ENCODE assay signal across 1 cellular context in the genomic region with DNA sequence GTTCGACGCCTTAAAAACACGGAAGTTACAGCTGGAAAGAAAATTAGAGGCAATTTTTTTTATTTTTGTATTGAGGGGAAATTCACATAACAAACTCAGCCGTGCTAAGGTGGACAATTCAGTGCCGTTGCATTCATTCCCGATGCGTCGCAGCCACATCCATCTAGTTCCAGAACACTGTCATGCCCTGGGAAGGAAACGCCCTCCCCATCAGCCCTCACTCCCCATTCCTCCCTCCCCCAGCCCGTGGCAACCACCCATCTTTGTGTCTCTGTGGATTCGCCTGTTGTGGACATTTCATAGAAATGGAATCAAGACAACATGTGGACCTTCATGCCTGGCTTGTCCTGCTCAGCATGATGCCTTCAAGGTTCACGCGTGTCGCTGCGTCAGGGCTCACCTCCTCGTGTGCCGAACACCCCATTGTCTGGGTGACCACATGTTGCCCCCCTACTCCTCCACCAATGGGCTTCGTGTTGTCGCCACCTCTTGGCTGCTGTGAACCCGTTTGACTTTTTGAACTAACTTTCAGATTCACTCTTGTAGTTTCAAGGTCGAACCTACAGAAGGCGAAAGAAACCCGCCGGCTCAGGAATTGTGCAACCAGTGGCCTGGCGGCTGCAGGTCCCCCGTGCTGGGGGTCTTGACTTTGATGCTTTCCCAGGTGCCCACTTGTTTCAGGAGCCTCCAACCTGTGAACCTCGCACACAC.
TF ChIP-seq lines count a peak whose summit lies in the region.

No MANE protein-coding gene starts in this region.

TF ChIP-seq in GM23338, 12 proteins besides CTCF, POLR2A, EP300 and RAD21 (continued from another document):
- no peak for TF ChIP-seq ZNF331 (CRISPR knock-in tag; IDR thresholded peaks at IDR 0.05; ENCODE audit: low read depth)
- no peak for TF ChIP-seq EZH2phosphoT487 (IDR thresholded peaks at IDR 0.05; ENCODE audit: unreplicated experiment)
- TF ChIP-seq, protein P1, sequence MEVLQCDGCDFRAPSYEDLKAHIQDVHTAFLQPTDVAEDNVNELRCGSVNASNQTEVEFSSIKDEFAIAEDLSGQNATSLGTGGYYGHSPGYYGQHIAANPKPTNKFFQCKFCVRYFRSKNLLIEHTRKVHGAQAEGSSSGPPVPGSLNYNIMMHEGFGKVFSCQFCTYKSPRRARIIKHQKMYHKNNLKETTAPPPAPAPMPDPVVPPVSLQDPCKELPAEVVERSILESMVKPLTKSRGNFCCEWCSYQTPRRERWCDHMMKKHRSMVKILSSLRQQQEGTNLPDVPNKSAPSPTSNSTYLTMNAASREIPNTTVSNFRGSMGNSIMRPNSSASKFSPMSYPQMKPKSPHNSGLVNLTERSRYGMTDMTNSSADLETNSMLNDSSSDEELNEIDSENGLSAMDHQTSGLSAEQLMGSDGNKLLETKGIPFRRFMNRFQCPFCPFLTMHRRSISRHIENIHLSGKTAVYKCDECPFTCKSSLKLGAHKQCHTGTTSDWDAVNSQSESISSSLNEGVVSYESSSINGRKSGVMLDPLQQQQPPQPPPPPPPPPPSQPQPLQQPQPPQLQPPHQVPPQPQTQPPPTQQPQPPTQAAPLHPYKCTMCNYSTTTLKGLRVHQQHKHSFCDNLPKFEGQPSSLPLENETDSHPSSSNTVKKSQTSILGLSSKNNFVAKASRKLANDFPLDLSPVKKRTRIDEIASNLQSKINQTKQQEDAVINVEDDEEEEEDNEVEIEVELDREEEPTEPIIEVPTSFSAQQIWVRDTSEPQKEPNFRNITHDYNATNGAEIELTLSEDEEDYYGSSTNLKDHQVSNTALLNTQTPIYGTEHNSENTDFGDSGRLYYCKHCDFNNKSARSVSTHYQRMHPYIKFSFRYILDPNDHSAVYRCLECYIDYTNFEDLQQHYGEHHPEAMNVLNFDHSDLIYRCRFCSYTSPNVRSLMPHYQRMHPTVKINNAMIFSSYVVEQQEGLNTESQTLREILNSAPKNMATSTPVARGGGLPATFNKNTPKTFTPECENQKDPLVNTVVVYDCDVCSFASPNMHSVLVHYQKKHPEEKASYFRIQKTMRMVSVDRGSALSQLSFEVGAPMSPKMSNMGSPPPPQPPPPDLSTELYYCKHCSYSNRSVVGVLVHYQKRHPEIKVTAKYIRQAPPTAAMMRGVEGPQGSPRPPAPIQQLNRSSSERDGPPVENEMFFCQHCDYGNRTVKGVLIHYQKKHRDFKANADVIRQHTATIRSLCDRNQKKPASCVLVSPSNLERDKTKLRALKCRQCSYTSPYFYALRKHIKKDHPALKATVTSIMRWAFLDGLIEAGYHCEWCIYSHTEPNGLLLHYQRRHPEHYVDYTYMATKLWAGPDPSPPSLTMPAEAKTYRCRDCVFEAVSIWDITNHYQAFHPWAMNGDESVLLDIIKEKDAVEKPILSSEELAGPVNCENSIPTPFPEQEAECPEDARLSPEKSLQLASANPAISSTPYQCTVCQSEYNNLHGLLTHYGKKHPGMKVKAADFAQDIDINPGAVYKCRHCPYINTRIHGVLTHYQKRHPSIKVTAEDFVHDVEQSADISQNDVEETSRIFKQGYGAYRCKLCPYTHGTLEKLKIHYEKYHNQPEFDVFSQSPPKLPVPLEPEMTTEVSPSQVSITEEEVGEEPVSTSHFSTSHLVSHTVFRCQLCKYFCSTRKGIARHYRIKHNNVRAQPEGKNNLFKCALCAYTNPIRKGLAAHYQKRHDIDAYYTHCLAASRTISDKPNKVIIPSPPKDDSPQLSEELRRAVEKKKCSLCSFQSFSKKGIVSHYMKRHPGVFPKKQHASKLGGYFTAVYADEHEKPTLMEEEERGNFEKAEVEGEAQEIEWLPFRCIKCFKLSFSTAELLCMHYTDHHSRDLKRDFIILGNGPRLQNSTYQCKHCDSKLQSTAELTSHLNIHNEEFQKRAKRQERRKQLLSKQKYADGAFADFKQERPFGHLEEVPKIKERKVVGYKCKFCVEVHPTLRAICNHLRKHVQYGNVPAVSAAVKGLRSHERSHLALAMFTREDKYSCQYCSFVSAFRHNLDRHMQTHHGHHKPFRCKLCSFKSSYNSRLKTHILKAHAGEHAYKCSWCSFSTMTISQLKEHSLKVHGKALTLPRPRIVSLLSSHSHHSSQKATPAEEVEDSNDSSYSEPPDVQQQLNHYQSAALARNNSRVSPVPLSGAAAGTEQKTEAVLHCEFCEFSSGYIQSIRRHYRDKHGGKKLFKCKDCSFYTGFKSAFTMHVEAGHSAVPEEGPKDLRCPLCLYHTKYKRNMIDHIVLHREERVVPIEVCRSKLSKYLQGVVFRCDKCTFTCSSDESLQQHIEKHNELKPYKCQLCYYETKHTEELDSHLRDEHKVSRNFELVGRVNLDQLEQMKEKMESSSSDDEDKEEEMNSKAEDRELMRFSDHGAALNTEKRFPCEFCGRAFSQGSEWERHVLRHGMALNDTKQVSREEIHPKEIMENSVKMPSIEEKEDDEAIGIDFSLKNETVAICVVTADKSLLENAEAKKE (CRISPR knock-in tag; IDR thresholded peaks at IDR 0.05): no peak
- TF ChIP-seq CREB1 (CRISPR knock-in tag; IDR thresholded peaks at IDR 0.05; ENCODE audit: low read depth): no peak
- TF ChIP-seq JUNB (IDR thresholded peaks at IDR 0.05; ENCODE audit: unreplicated experiment): no peak
- TF ChIP-seq, protein P2, sequence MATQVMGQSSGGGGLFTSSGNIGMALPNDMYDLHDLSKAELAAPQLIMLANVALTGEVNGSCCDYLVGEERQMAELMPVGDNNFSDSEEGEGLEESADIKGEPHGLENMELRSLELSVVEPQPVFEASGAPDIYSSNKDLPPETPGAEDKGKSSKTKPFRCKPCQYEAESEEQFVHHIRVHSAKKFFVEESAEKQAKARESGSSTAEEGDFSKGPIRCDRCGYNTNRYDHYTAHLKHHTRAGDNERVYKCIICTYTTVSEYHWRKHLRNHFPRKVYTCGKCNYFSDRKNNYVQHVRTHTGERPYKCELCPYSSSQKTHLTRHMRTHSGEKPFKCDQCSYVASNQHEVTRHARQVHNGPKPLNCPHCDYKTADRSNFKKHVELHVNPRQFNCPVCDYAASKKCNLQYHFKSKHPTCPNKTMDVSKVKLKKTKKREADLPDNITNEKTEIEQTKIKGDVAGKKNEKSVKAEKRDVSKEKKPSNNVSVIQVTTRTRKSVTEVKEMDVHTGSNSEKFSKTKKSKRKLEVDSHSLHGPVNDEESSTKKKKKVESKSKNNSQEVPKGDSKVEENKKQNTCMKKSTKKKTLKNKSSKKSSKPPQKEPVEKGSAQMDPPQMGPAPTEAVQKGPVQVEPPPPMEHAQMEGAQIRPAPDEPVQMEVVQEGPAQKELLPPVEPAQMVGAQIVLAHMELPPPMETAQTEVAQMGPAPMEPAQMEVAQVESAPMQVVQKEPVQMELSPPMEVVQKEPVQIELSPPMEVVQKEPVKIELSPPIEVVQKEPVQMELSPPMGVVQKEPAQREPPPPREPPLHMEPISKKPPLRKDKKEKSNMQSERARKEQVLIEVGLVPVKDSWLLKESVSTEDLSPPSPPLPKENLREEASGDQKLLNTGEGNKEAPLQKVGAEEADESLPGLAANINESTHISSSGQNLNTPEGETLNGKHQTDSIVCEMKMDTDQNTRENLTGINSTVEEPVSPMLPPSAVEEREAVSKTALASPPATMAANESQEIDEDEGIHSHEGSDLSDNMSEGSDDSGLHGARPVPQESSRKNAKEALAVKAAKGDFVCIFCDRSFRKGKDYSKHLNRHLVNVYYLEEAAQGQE (IDR thresholded peaks at IDR 0.05; ENCODE audit: unreplicated experiment): no peak
- no peak for TF ChIP-seq NANOG (IDR thresholded peaks at IDR 0.05; ENCODE audit: borderline replicate concordance)
